In the genomic region with DNA sequence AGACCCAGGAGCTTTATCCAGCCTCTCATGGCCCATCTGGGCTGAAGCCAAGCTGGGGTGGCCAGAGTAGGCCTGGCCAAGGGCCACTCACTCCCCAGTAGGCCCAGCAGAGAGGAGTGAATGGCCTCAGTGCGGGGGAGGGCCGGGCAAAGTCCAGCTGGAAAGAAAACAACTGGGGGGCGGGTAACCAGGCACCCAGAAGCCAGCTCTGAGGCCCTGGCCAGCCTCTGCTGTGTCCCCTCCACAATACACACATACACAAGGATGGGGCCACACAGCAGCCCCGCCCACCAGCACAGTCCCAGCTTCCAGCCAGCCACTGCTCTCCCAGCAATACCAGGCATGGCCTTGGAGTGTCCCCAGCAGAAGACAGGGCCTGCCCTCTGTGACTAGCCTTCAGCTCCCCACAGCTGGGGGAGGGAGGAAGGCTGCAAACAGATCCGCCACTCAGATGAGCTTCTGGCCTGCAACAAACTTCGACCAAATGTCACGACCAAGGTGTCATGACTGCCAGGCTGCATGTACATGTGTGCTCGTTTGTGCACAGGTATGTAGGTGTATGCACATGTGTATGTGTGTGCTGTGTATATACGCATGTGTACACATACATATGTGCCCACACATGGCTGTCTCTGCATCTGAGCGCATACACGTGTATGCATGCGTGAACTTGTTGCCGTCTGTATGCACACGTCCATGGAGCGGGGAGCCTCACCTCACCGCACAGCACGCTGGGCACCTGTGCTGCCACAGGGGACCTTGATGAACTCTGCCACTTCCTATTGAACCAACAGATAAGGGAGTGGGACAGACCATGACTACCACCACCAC, we compare ENCODE assay signal across 8 cellular contexts. TPM values are rescaled to one million over a fixed set of nuclear protein-coding genes. Genes with fewer than 3 reads are reported as not detected.
DNase-seq lines count a peak whose midpoint lies in the region; ATAC-seq and TF ChIP-seq lines count a peak whose summit lies in the region.

No MANE protein-coding gene starts in this region.

- no peak for ATAC-seq in GM21576 (IDR thresholded peaks at IDR 0.05; ENCODE audit: unreplicated experiment)
- no peak for ATAC-seq in HG03460 (IDR thresholded peaks at IDR 0.05; ENCODE audit: unreplicated experiment)

- no peak for TF ChIP-seq CTCF in esophagus squamous epithelium (IDR thresholded peaks at IDR 0.05)
- TF ChIP-seq CTCF in osteocyte (IDR thresholded peaks at IDR 0.05) = no peak
- TF ChIP-seq CTCF in lower leg skin (IDR thresholded peaks at IDR 0.05) = peak in 1 of 3 donors; percentile 14

- H3K4me1 ChIP-seq in esophagus squamous epithelium = peaks cover 46 to 96% (median 75%) of the 10 kb centered on the region in 3 donors

- H3K27ac Mint-ChIP-seq in osteocyte (ENCODE audit: unreplicated experiment) = peak overlapping the region; percentile 76

- intact Hi-C loops in esophagus squamous epithelium (cut with DNase I) = no loop called here
- intact Hi-C loops in lower leg skin (cut with DNase I; ENCODE audit: low total_unique reads) = no loop called here

- H3K36me3 Mint-ChIP-seq in osteocyte (ENCODE audit: unreplicated experiment) = no peaks in the 10 kb centered on the region

- peaks cover 0 to 16% (median 5%) of the 10 kb centered on the region in 3 donors for H3K36me3 ChIP-seq in esophagus squamous epithelium

- no peaks in the 10 kb centered on the region for H3K27me3 ChIP-seq in esophagus squamous epithelium

- peak overlapping the region; percentile 52 for H3K4me3 Mint-ChIP-seq in osteocyte (ENCODE audit: unreplicated experiment)

- no peaks in the 10 kb centered on the region for H3K27me3 Mint-ChIP-seq in osteocyte (ENCODE audit: unreplicated experiment)

- H3K4me3 ChIP-seq in esophagus squamous epithelium = no peak overlapping the region
- H3K4me3 ChIP-seq in lower leg skin (ENCODE audit: low read depth, poor library complexity, severe bottlenecking) = no peak overlapping the region

- 53 to 57% methylated on average over 11 to 12 of the region's 17 CpGs for WGBS in esophagus squamous epithelium, 2 donors
- 54 to 55% methylated on average over 17 of the region's 17 CpGs for WGBS in lower leg skin, 2 donors

- peak overlapping the region; percentile 24 to 61 (median 54) for H3K27ac ChIP-seq in esophagus squamous epithelium

- no peaks in the 10 kb centered on the region for H3K9me3 Mint-ChIP-seq in osteocyte (ENCODE audit: unreplicated experiment)

- peak; percentile 67 for DNase-seq in ELF-1 (ENCODE audit: low read depth, low spot score)
- DNase-seq in OCI-M1 (lab: John Stamatoyannopoulos, UW) = peak; percentile 10
- no peak for DNase-seq in esophagus squamous epithelium (lab: John Stamatoyannopoulos, UW)
- no peak for DNase-seq in osteocyte (ENCODE audit: extremely low spot score, unreplicated experiment)
- no peak for DNase-seq in lower leg skin (ENCODE audit: low spot score in 2 of 2)
- no peak for DNase-seq in NCI-H1092 treated with DMSO at 0.1 percent for 48 hours (lab: John Stamatoyannopoulos, UW)

- TF ChIP-seq POLR2A in esophagus squamous epithelium (IDR thresholded peaks at IDR 0.05) (no peak), lower leg skin (IDR thresholded peaks at IDR 0.05) (no peak)

- H3K9me3 ChIP-seq in esophagus squamous epithelium = no peaks in the 10 kb centered on the region

- H3K4me1 Mint-ChIP-seq in osteocyte (ENCODE audit: unreplicated experiment) = peaks cover 81% of the 10 kb centered on the region

RNA-seq across cellular contexts. Expression of a gene that starts 5.0 kb away (rescaled TPM):
- 100 to 1,000 TPM in 3 of 4 donors, 10 to 100 TPM in 1; 84.5 to 244 (median 159) TPM for total RNA-seq in esophagus squamous epithelium
- total RNA-seq in osteocyte = 69.6 and 70.2 TPM in 2 replicates
- total RNA-seq in lower leg skin = 10 to 100 TPM; 42.2 to 47.8 (median 44.2) TPM

RNA-seq across cellular contexts. Expression of a gene that starts 18.3 kb away (rescaled TPM):
- total RNA-seq in esophagus squamous epithelium = not detected
- total RNA-seq in osteocyte = not detected in 2 replicates
- total RNA-seq in lower leg skin = not detected

Comparison
In these comparisons a context has a peak if more than half of its experiments do, and no peak if none do; other contexts are left out.
1. DNase-seq: peak in ELF-1 (single experiment) and OCI-M1 (single experiment); none in esophagus squamous epithelium (single experiment), osteocyte (single experiment), lower leg skin (0 of 2) and NCI-H1092 treated with DMSO at 0.1 percent for 48 hours (single experiment).